Comparison of ENCODE assay signal across 8 cellular contexts in genomic region chrX:154379569-154379951, GRCh38. TPM values are rescaled to one million over a fixed set of nuclear protein-coding genes. Genes with fewer than 3 reads are reported as not detected.
DNase-seq lines count a peak whose midpoint lies in the region; ATAC-seq and TF ChIP-seq lines count a peak whose summit lies in the region.

No MANE protein-coding gene starts in this region.

- TF ChIP-seq RAD21 in SK-N-SH (IDR thresholded peaks at IDR 0.05; ENCODE audit: low read length) = no peak

- peaks cover 26% of the 10 kb centered on the region for H3K36me3 Mint-ChIP-seq in activated T-helper 17 cell treated with anti-CD3 and anti-CD28 coated beads, Interleukin-2, amount 50 U/mL, for 72 hours (ENCODE audit: low read depth)

- no peaks in the 10 kb centered on the region for H4K20me1 ChIP-seq in SK-N-SH (ENCODE audit: insufficient read depth)

- no peak for TF ChIP-seq POLR2A in suprapubic skin (IDR thresholded peaks at IDR 0.05)

- H3K27me3 ChIP-seq in SK-N-SH (ENCODE audit: insufficient read depth) (no peaks in the 10 kb centered on the region; the same call in 1 of the 2 replicates), suprapubic skin (no peaks in the 10 kb centered on the region)

- H3K36me3 ChIP-seq in SK-N-SH (replicated peaks in 1 of 2; ENCODE audit: control insufficient read depth in 1 of 2, insufficient read depth in 2 of 2, low read length in 1 of 2) (no peaks in the 10 kb centered on the region), suprapubic skin (no peaks in the 10 kb centered on the region)

- H2AFZ ChIP-seq in SK-N-SH (ENCODE audit: low read depth) = no peak overlapping the region

- POLR2A ChIA-PET in SK-N-SH (lab: Yijun Ruan, JAX) = interaction anchor here (0.7 kb wide), 1 partner anchor 361 kb away, joined by 3 read pairs; no protein-coding TSS in a partner anchor

- no peaks in the 10 kb centered on the region for H3K27me3 Mint-ChIP-seq in activated T-helper 17 cell treated with anti-CD3 and anti-CD28 coated beads, Interleukin-2, amount 50 U/mL, for 72 hours

- peak overlapping the region; percentile 92 for H3K27ac Mint-ChIP-seq in activated T-helper 17 cell treated with anti-CD3 and anti-CD28 coated beads, Interleukin-2, amount 50 U/mL, for 72 hours

- 31% methylated on average over 18 of the region's 38 CpGs for WGBS in SK-N-SH (ENCODE audit: low lambda C conversion rate)
- WGBS in suprapubic skin = 48% methylated on average over 26 of the region's 38 CpGs

- ATAC-seq in SK-N-SH treated with all-trans-retinoic acid at 6 μM for 48 hours (no peak), HG03432 (IDR thresholded peaks at IDR 0.05; ENCODE audit: unreplicated experiment) (no peak)
- no peak for ATAC-seq in activated T-helper 17 cell treated with anti-CD3 and anti-CD28 coated beads, Interleukin-2, amount 50 U/mL, for 72 hours (replicated peaks)

- H3K4me1 Mint-ChIP-seq in activated T-helper 17 cell treated with anti-CD3 and anti-CD28 coated beads, Interleukin-2, amount 50 U/mL, for 72 hours = no peaks in the 10 kb centered on the region

- H3K27ac ChIP-seq in SK-N-SH (ENCODE audit: low read depth in 2 of 2, low read length in 1 of 2) = peak overlapping the region; percentile 76 to 90
- H3K27ac ChIP-seq in suprapubic skin = peak overlapping the region; percentile 97

- no peaks in the 10 kb centered on the region for H3K9me3 ChIP-seq in SK-N-SH
- H3K9me3 ChIP-seq in iPS-18c (ENCODE audit: control insufficient read depth, insufficient read depth, low read length) = peaks cover 4% of the 10 kb centered on the region
- H3K9me3 ChIP-seq in suprapubic skin = no peaks in the 10 kb centered on the region

- DNase-seq in SK-N-SH (no peak), suprapubic skin (ENCODE audit: low spot score in 2 of 2) (no peak), cerebellar cortex (ENCODE audit: low spot score) (no peak), mesenteric fat pad (ENCODE audit: low spot score) (no peak)

- no peaks in the 10 kb centered on the region for H3K9me3 Mint-ChIP-seq in activated T-helper 17 cell treated with anti-CD3 and anti-CD28 coated beads, Interleukin-2, amount 50 U/mL, for 72 hours

- peak overlapping the region; percentile 97 for H3K9ac ChIP-seq in SK-N-SH

- H3K9me2 ChIP-seq in SK-N-SH = no peaks in the 10 kb centered on the region

- peak overlapping the region; percentile 61 to 73 for H3K4me3 ChIP-seq in SK-N-SH (ENCODE audit: low read depth in 2 of 2, low read length in 1 of 2)
- H3K4me3 ChIP-seq in iPS-18c (ENCODE audit: insufficient read depth, low read depth, low read length) = peak overlapping the region; percentile 69
- peak overlapping the region; percentile 78 for H3K4me3 ChIP-seq in suprapubic skin

- TF ChIP-seq EP300 in SK-N-SH (IDR thresholded peaks at IDR 0.05; ENCODE audit: borderline replicate concordance in 1 of 2, low read depth in 1 of 2, low read length in 1 of 2) (no peak), suprapubic skin (IDR thresholded peaks at IDR 0.05) (no peak)

- H3K4me1 ChIP-seq in SK-N-SH (ENCODE audit: control insufficient read depth in 1 of 2, insufficient read depth in 2 of 2, low read depth in 1 of 2, low read length in 1 of 2) (peaks cover 0 to 16% of the 10 kb centered on the region in 2 experiments; a peak in 1 of 4 replicates), suprapubic skin (peaks cover 24% of the 10 kb centered on the region)

- CTCF ChIA-PET in SK-N-SH (lab: Yijun Ruan, JAX) = interaction anchor here (0.6 kb wide), 1 partner anchor 100 kb away, joined by 3 read pairs; no protein-coding TSS in a partner anchor

- TF ChIP-seq CTCF in SK-N-SH (IDR thresholded peaks at IDR 0.05) (no peak), suprapubic skin (IDR thresholded peaks at IDR 0.05) (no peak)

- peak overlapping the region; percentile 81 for H3K4me2 ChIP-seq in SK-N-SH

- peaks cover 15% of the 10 kb centered on the region for H3F3A ChIP-seq in SK-N-SH (replicated peaks; ENCODE audit: insufficient read depth)

- peak overlapping the region; percentile 85 for H3K4me3 Mint-ChIP-seq in activated T-helper 17 cell treated with anti-CD3 and anti-CD28 coated beads, Interleukin-2, amount 50 U/mL, for 72 hours

- peaks cover 35% of the 10 kb centered on the region for H3K79me2 ChIP-seq in SK-N-SH (ENCODE audit: insufficient read depth)

TF ChIP-seq in SK-N-SH treated with all-trans-retinoic acid at 6 μM for 48 hours, 23 proteins besides CTCF, POLR2A, EP300 and RAD21:
- TF ChIP-seq ZFP3 (CRISPR knock-in tag; IDR thresholded peaks at IDR 0.05) (no peak), PATZ1 (CRISPR knock-in tag; IDR thresholded peaks at IDR 0.05; ENCODE audit: borderline replicate concordance) (no peak), TSHZ2 (CRISPR knock-in tag; IDR thresholded peaks at IDR 0.05) (no peak)

RNA-seq across cellular contexts. Expression of gene EMD, which starts 0.5 kb away (rescaled TPM):
- 40.4 and 68.0 TPM in 2 replicates for polyA plus RNA-seq in SK-N-SH (2012; rRNA removed)
- 53.2 and 69.8 TPM in 2 replicates for polyA plus RNA-seq in SK-N-SH (2012; cell fraction: cytosol; rRNA removed)
- 82.3 and 105 TPM in 2 replicates for polyA plus RNA-seq in SK-N-SH (2012; cell fraction: nucleus; rRNA removed)
- total RNA-seq in activated T-helper 17 cell treated with anti-CD3 and anti-CD28 coated beads, Interleukin-2, amount 50 U/mL, for 72 hours = 10 to 100 TPM; 86.5 to 87.5 TPM
- total RNA-seq in suprapubic skin = 10 to 100 TPM; 34.4 to 57.0 (median 53.0) TPM
- 57.4 TPM for total RNA-seq in mesenteric fat pad

RNA-seq across cellular contexts. Expression of gene FLNA, which starts 5.1 kb away (rescaled TPM):
- 364 and 550 TPM in 2 replicates for polyA plus RNA-seq in SK-N-SH (2012; rRNA removed)
- polyA plus RNA-seq in SK-N-SH (2012; cell fraction: cytosol; rRNA removed) = 152 and 241 TPM in 2 replicates
- 1,312 and 1,452 TPM in 2 replicates for polyA plus RNA-seq in SK-N-SH (2012; cell fraction: nucleus; rRNA removed)
- total RNA-seq in activated T-helper 17 cell treated with anti-CD3 and anti-CD28 coated beads, Interleukin-2, amount 50 U/mL, for 72 hours = 1,000 to 10,000 TPM; 1,274 to 1,383 TPM
- total RNA-seq in suprapubic skin (100 to 1,000 TPM; 374 to 402 (median 386) TPM), mesenteric fat pad (1,133 TPM)

RNA-seq across cellular contexts. Expression of gene RPL10, which starts 18.6 kb away (rescaled TPM):
- polyA plus RNA-seq in SK-N-SH (2012; rRNA removed) = 4,562 and 7,172 TPM in 2 replicates
- 3,969 and 6,678 TPM in 2 replicates for polyA plus RNA-seq in SK-N-SH (2012; cell fraction: cytosol; rRNA removed)
- 1,391 and 1,880 TPM in 2 replicates for polyA plus RNA-seq in SK-N-SH (2012; cell fraction: nucleus; rRNA removed)
- 1,000 to 10,000 TPM; 1,604 to 1,651 TPM for total RNA-seq in activated T-helper 17 cell treated with anti-CD3 and anti-CD28 coated beads, Interleukin-2, amount 50 U/mL, for 72 hours
- total RNA-seq in suprapubic skin = 1,000 to 10,000 TPM; 3,684 to 7,390 (median 6,600) TPM
- 2,424 TPM for total RNA-seq in mesenteric fat pad

RNA-seq across cellular contexts. Expression of gene DNASE1L1, which starts 29.5 kb away (rescaled TPM):
- polyA plus RNA-seq in SK-N-SH (2012; rRNA removed) = 18.2 and 22.5 TPM in 2 replicates
- polyA plus RNA-seq in SK-N-SH (2012; cell fraction: cytosol; rRNA removed) = 13.3 and 17.5 TPM in 2 replicates
- polyA plus RNA-seq in SK-N-SH (2012; cell fraction: nucleus; rRNA removed) = 30.6 and 31.9 TPM in 2 replicates
- total RNA-seq in activated T-helper 17 cell treated with anti-CD3 and anti-CD28 coated beads, Interleukin-2, amount 50 U/mL, for 72 hours = 10 to 100 TPM; 13.9 to 16.7 TPM
- 10 to 100 TPM; 14.6 to 30.7 (median 21.2) TPM for total RNA-seq in suprapubic skin
- 18.9 TPM for total RNA-seq in mesenteric fat pad

RNA-seq across cellular contexts. Expression of gene TAFAZZIN, which starts 31.8 kb away (rescaled TPM):
- 34.0 and 35.7 TPM in 2 replicates for polyA plus RNA-seq in SK-N-SH (2012; rRNA removed)
- polyA plus RNA-seq in SK-N-SH (2012; cell fraction: cytosol; rRNA removed) = 9.7 and 12.5 TPM in 2 replicates
- 280 and 309 TPM in 2 replicates for polyA plus RNA-seq in SK-N-SH (2012; cell fraction: nucleus; rRNA removed)
- 10 to 100 TPM; 39.3 to 40.8 TPM for total RNA-seq in activated T-helper 17 cell treated with anti-CD3 and anti-CD28 coated beads, Interleukin-2, amount 50 U/mL, for 72 hours
- total RNA-seq in suprapubic skin (100 to 1,000 TPM in 1 of 4 donors, 10 to 100 TPM in 3; 37.7 to 122 (median 47.8) TPM), mesenteric fat pad (32.4 TPM)
